2 cellular contexts compared by ENCODE assay signal in the genomic region with DNA sequence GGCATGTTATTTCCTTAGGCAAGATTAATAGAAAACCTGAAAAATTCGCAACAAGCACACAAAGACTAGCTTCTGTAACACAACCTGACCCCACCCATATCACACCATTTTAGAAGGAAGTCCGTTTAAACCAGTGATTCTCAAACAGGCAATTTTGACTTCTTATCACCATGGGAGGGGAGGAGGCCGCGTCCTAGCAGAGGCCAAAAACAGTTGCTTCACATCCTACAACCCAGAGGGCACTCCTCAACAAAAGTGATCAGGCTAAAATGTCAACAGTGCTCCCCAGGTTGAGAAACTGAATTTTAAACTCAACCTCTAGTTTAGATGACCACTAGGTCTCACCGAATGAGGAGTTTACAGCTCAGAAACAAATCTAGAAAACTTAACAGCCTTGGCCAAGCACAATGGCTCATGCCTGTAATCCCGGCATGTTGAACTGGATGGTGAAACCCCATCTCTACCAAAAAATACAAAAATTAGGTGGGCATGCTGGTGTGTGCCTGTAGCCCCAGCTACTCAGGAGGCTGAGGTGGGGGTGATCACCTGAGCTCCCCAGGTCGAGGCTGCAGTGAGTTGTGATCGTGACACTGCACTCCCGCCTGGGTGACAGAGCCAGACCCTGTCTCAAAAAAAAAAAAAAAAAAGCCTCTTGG.
A peak's percentile ranks its signal among the peaks of the same experiment; 100 is the strongest.
TF ChIP-seq lines count a peak whose summit lies in the region.

No MANE protein-coding gene starts in this region.

TF ChIP-seq in IMR-90, 13 proteins besides CTCF, POLR2A, EP300 and RAD21:
- TF ChIP-seq SMC3 (IDR thresholded peaks at IDR 0.05; ENCODE audit: low read depth, low read length) (no peak), CEBPB (IDR thresholded peaks at IDR 0.05; ENCODE audit: low read depth, low read length) (no peak), CHD1 (IDR thresholded peaks at IDR 0.05; ENCODE audit: low read depth, low read length) (0 out of 2 replicates have a peak, but pooled peaks have one; percentile 9)
TF ChIP-seq in IMR-90: peak in this region for 1.

TF ChIP-seq in K562, 482 proteins besides CTCF, POLR2A, EP300 and RAD21:
- TF ChIP-seq ESRRA (IDR thresholded peaks at IDR 0.05; ENCODE audit: borderline replicate concordance, low read depth) = no peak
- TF ChIP-seq POLR2AphosphoS5 (IDR thresholded peaks at IDR 0.05; ENCODE audit: control insufficient read depth, insufficient read depth, low read depth, low read length) = no peak
- TF ChIP-seq CEBPB (tag; IDR thresholded peaks at IDR 0.05) = peak; percentile 78
- no peak for TF ChIP-seq ZNF699 (CRISPR knock-in tag; IDR thresholded peaks at IDR 0.05; ENCODE audit: insufficient replicate concordance)
- no peak for TF ChIP-seq CEBPG (CRISPR knock-in tag; IDR thresholded peaks at IDR 0.05)
- peak in 1 of 2 experiments; percentile 65; a peak in 2 of 4 replicates for TF ChIP-seq CEBPG (tag; conservative IDR thresholded peaks at IDR 0.05 in 1 of 2, IDR thresholded peaks at IDR 0.05 in 1 of 2)
- peak; percentile 53 for TF ChIP-seq NUFIP1 (IDR thresholded peaks at IDR 0.05; ENCODE audit: partially characterized antibody)
- TF ChIP-seq, protein P1, sequence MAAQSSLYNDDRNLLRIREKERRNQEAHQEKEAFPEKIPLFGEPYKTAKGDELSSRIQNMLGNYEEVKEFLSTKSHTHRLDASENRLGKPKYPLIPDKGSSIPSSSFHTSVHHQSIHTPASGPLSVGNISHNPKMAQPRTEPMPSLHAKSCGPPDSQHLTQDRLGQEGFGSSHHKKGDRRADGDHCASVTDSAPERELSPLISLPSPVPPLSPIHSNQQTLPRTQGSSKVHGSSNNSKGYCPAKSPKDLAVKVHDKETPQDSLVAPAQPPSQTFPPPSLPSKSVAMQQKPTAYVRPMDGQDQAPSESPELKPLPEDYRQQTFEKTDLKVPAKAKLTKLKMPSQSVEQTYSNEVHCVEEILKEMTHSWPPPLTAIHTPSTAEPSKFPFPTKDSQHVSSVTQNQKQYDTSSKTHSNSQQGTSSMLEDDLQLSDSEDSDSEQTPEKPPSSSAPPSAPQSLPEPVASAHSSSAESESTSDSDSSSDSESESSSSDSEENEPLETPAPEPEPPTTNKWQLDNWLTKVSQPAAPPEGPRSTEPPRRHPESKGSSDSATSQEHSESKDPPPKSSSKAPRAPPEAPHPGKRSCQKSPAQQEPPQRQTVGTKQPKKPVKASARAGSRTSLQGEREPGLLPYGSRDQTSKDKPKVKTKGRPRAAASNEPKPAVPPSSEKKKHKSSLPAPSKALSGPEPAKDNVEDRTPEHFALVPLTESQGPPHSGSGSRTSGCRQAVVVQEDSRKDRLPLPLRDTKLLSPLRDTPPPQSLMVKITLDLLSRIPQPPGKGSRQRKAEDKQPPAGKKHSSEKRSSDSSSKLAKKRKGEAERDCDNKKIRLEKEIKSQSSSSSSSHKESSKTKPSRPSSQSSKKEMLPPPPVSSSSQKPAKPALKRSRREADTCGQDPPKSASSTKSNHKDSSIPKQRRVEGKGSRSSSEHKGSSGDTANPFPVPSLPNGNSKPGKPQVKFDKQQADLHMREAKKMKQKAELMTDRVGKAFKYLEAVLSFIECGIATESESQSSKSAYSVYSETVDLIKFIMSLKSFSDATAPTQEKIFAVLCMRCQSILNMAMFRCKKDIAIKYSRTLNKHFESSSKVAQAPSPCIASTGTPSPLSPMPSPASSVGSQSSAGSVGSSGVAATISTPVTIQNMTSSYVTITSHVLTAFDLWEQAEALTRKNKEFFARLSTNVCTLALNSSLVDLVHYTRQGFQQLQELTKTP (IDR thresholded peaks at IDR 0.05; ENCODE audit: low read depth in 1 of 2, partially characterized antibody in 2 of 2) = peak in 1 of 2 experiments; percentile 14
- TF ChIP-seq POLR2AphosphoS2 (IDR thresholded peaks at IDR 0.05; ENCODE audit: low read length) = 0 out of 2 replicates have a peak, but pooled peaks have one; percentile 10
- TF ChIP-seq POLR2B (IDR thresholded peaks at IDR 0.05; ENCODE audit: low read depth, partially characterized antibody) = peak; percentile 46
- TF ChIP-seq RCOR1 (IDR thresholded peaks at IDR 0.05; ENCODE audit: borderline replicate concordance in 1 of 2, low read depth in 2 of 2, low read length in 2 of 2) = peak in 1 of 2 experiments; percentile 89; a peak in 2 of 4 replicates
- peak; percentile 48; the same call in 1 of the 2 replicates for TF ChIP-seq RNF2 (IDR thresholded peaks at IDR 0.05)
- TF ChIP-seq KDM1A (IDR thresholded peaks at IDR 0.05) = peak in 1 of 2 experiments; percentile 38; a peak in 1 of 4 replicates
- peak; percentile 52; the same call in 1 of the 2 replicates for TF ChIP-seq ZSCAN29 (IDR thresholded peaks at IDR 0.05)
- TF ChIP-seq CHD1 (IDR thresholded peaks at IDR 0.05; ENCODE audit: low read length) = peak; percentile 28
- TF ChIP-seq NRF1 (conservative IDR thresholded peaks at IDR 0.05 in 1 of 2, IDR thresholded peaks at IDR 0.05 in 1 of 2) = no peak
- TF ChIP-seq, protein P2, sequence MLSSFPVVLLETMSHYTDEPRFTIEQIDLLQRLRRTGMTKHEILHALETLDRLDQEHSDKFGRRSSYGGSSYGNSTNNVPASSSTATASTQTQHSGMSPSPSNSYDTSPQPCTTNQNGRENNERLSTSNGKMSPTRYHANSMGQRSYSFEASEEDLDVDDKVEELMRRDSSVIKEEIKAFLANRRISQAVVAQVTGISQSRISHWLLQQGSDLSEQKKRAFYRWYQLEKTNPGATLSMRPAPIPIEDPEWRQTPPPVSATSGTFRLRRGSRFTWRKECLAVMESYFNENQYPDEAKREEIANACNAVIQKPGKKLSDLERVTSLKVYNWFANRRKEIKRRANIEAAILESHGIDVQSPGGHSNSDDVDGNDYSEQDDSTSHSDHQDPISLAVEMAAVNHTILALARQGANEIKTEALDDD (IDR thresholded peaks at IDR 0.05) = peak; percentile 69
- TF ChIP-seq, protein P3, sequence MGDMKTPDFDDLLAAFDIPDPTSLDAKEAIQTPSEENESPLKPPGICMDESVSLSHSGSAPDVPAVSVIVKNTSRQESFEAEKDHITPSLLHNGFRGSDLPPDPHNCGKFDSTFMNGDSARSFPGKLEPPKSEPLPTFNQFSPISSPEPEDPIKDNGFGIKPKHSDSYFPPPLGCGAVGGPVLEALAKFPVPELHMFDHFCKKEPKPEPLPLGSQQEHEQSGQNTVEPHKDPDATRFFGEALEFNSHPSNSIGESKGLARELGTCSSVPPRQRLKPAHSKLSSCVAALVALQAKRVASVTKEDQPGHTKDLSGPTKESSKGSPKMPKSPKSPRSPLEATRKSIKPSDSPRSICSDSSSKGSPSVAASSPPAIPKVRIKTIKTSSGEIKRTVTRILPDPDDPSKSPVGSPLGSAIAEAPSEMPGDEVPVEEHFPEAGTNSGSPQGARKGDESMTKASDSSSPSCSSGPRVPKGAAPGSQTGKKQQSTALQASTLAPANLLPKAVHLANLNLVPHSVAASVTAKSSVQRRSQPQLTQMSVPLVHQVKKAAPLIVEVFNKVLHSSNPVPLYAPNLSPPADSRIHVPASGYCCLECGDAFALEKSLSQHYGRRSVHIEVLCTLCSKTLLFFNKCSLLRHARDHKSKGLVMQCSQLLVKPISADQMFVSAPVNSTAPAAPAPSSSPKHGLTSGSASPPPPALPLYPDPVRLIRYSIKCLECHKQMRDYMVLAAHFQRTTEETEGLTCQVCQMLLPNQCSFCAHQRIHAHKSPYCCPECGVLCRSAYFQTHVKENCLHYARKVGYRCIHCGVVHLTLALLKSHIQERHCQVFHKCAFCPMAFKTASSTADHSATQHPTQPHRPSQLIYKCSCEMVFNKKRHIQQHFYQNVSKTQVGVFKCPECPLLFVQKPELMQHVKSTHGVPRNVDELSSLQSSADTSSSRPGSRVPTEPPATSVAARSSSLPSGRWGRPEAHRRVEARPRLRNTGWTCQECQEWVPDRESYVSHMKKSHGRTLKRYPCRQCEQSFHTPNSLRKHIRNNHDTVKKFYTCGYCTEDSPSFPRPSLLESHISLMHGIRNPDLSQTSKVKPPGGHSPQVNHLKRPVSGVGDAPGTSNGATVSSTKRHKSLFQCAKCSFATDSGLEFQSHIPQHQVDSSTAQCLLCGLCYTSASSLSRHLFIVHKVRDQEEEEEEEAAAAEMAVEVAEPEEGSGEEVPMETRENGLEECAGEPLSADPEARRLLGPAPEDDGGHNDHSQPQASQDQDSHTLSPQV (IDR thresholded peaks at IDR 0.05) = peak; percentile 53; the same call in 1 of the 2 replicates
- TF ChIP-seq, protein P4, sequence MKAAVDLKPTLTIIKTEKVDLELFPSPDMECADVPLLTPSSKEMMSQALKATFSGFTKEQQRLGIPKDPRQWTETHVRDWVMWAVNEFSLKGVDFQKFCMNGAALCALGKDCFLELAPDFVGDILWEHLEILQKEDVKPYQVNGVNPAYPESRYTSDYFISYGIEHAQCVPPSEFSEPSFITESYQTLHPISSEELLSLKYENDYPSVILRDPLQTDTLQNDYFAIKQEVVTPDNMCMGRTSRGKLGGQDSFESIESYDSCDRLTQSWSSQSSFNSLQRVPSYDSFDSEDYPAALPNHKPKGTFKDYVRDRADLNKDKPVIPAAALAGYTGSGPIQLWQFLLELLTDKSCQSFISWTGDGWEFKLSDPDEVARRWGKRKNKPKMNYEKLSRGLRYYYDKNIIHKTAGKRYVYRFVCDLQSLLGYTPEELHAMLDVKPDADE (conservative IDR thresholded peaks at IDR 0.05; ENCODE audit: control insufficient read depth, low read depth, low read length) = no peak
- peak; percentile 28; the same call in 1 of the 2 replicates for TF ChIP-seq CTBP1 (IDR thresholded peaks at IDR 0.05; ENCODE audit: borderline replicate concordance)
- no peak for TF ChIP-seq GATAD2A (IDR thresholded peaks at IDR 0.05)
- no peak for TF ChIP-seq SRSF9 (IDR thresholded peaks at IDR 0.05; ENCODE audit: borderline replicate concordance, low read depth, low read length)
- TF ChIP-seq HSF4 (CRISPR knock-in tag; IDR thresholded peaks at IDR 0.05; ENCODE audit: borderline replicate concordance) = no peak
- TF ChIP-seq DPF2 (IDR thresholded peaks at IDR 0.05) = peak; percentile 47; the same call in 1 of the 2 replicates
- 0 out of 2 replicates have a peak, but pooled peaks have one; percentile 2 for TF ChIP-seq CBFA2T2 (conservative IDR thresholded peaks at IDR 0.05)
- TF ChIP-seq, protein P5, sequence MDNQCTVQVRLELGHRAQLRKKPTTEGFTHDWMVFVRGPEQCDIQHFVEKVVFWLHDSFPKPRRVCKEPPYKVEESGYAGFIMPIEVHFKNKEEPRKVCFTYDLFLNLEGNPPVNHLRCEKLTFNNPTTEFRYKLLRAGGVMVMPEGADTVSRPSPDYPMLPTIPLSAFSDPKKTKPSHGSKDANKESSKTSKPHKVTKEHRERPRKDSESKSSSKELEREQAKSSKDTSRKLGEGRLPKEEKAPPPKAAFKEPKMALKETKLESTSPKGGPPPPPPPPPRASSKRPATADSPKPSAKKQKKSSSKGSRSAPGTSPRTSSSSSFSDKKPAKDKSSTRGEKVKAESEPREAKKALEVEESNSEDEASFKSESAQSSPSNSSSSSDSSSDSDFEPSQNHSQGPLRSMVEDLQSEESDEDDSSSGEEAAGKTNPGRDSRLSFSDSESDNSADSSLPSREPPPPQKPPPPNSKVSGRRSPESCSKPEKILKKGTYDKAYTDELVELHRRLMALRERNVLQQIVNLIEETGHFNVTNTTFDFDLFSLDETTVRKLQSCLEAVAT (IDR thresholded peaks at IDR 0.05) = no peak
- 0 out of 2 replicates have a peak, but pooled peaks have one; percentile 2 for TF ChIP-seq BRD4 (IDR thresholded peaks at IDR 0.05)
- no peak for TF ChIP-seq TRIM28 (IDR thresholded peaks at IDR 0.05)
- peak; percentile 46; the same call in 1 of the 2 replicates for TF ChIP-seq SUPT5H (IDR thresholded peaks at IDR 0.05)
- 0 out of 2 replicates have a peak, but pooled peaks have one; percentile 54 for TF ChIP-seq MYBL2 (IDR thresholded peaks at IDR 0.05; ENCODE audit: low read depth)
- TF ChIP-seq MYBL2 (CRISPR knock-in tag; IDR thresholded peaks at IDR 0.05; ENCODE audit: borderline replicate concordance) = no peak
- no peak for TF ChIP-seq RAD51 (IDR thresholded peaks at IDR 0.05; ENCODE audit: borderline replicate concordance, low read depth)
- TF ChIP-seq SOX6 (IDR thresholded peaks at IDR 0.05) = 0 out of 2 replicates have a peak, but pooled peaks have one; percentile 23
- no peak for TF ChIP-seq HLTF (IDR thresholded peaks at IDR 0.05)
- TF ChIP-seq ZBTB17 (CRISPR knock-in tag; IDR thresholded peaks at IDR 0.05) = 0 out of 2 replicates have a peak, but pooled peaks have one; percentile 40
- TF ChIP-seq EP400 (IDR thresholded peaks at IDR 0.05) = 0 out of 2 replicates have a peak, but pooled peaks have one; percentile 21
- peak; percentile 16 to 18; a peak in 1 of 4 replicates for TF ChIP-seq FOXK2 (conservative IDR thresholded peaks at IDR 0.05 in 1 of 2, IDR thresholded peaks at IDR 0.05 in 1 of 2; ENCODE audit: low read depth in 2 of 2)
- TF ChIP-seq SPI1 (IDR thresholded peaks at IDR 0.05; ENCODE audit: borderline replicate concordance, low read depth, low read length) = 0 out of 2 replicates have a peak, but pooled peaks have one; percentile 18
